10 cellular contexts compared by ENCODE assay signal in genomic region chr17:45223541-45224528, GRCh38. TPM values are rescaled to one million over a fixed set of nuclear protein-coding genes. Genes with fewer than 3 reads are reported as not detected.
DNase-seq lines count a peak whose midpoint lies in the region; ATAC-seq and TF ChIP-seq lines count a peak whose summit lies in the region.
"Had no signal": no experiment of that assay in that cellular context is flagged by ENCODE, and none has a peak within 500 bp of the region (broad histone marks: within the 10 kb centered on the region; RNA-seq: fewer than 3 reads in every experiment).

No MANE protein-coding gene starts in this region.

- CTCF ChIA-PET in activated CD4-positive, alpha-beta memory T cell treated with anti-CD3 and anti-CD28 coated beads for 36 hours (lab: Charles Lee) = interaction anchor here (0.6 to 13.8 kb wide), 5 partner anchors 9 to 88 kb away, joined by 3 to 488 read pairs (median 38); partner anchors contain the start of genes ACBD4 and HEXIM1

- H3K9me3 Mint-ChIP-seq in activated CD4-positive, alpha-beta memory T cell treated with anti-CD3 and anti-CD28 coated beads for 36 hours = no peaks in the 10 kb centered on the region
- H3K9me3 Mint-ChIP-seq in stimulated activated naive CD8-positive, alpha-beta T cell treated with anti-CD3 and anti-CD28 coated beads, Interleukin-15, amount 100 ng/mL, for 72 hours = no peaks in the 10 kb centered on the region

- POLR2A ChIA-PET in activated CD4-positive, alpha-beta memory T cell treated with anti-CD3 and anti-CD28 coated beads for 36 hours (lab: Charles Lee) = interaction anchor here (0.6 to 6.2 kb wide), 10 partner anchors 6 to 93 kb away, joined by 3 to 75 read pairs (median 25); partner anchors contain the start of genes HEXIM1 and MAP3K14

- intact Hi-C loops in activated CD4-positive, alpha-beta memory T cell treated with anti-CD3 and anti-CD28 coated beads for 36 hours (cut with micrococcal nuclease) = loop anchor here (1.0 kb wide), 1 partner anchor 23 kb away; no protein-coding TSS in a partner anchor

- H3K4me1 Mint-ChIP-seq in activated CD4-positive, alpha-beta memory T cell treated with anti-CD3 and anti-CD28 coated beads for 36 hours (ENCODE audit: low read depth) = peaks cover 55% of the 10 kb centered on the region
- H3K4me1 Mint-ChIP-seq in stimulated activated naive CD8-positive, alpha-beta T cell treated with anti-CD3 and anti-CD28 coated beads, Interleukin-15, amount 100 ng/mL, for 72 hours = peaks cover 62% of the 10 kb centered on the region

- TF ChIP-seq CTCF in right atrium auricular region (IDR thresholded peaks at IDR 0.05) = no peak

- H3K27ac ChIP-seq in right atrium auricular region = peak overlapping the region; percentile 84 to 86
- H3K27ac ChIP-seq: 22Rv1 had no signal

- DNase-seq in DMS 273 (lab: John Stamatoyannopoulos, UW; ENCODE audit: unreplicated experiment) (peak; percentile 50), DMS 273 treated with DMSO at 0.1 percent for 48 hours (lab: John Stamatoyannopoulos, UW) (no peak), right atrium auricular region (ENCODE audit: low spot score) (no peak), retina (no peak), iPS-NIHi11 (ENCODE audit: low spot score) (no peak)
- peak; percentile 82 for DNase-seq in activated CD4-positive, alpha-beta memory T cell treated with anti-CD3 and anti-CD28 coated beads for 36 hours
- DNase-seq in stimulated activated naive CD8-positive, alpha-beta T cell treated with anti-CD3 and anti-CD28 coated beads, Interleukin-15, amount 100 ng/mL, for 72 hours = peak; percentile 71 to 88

- peak overlapping the region; percentile 100 for H3K4me3 Mint-ChIP-seq in activated CD4-positive, alpha-beta memory T cell treated with anti-CD3 and anti-CD28 coated beads for 36 hours
- H3K4me3 Mint-ChIP-seq in stimulated activated naive CD8-positive, alpha-beta T cell treated with anti-CD3 and anti-CD28 coated beads, Interleukin-15, amount 100 ng/mL, for 72 hours = peak overlapping the region; percentile 83 to 94

- ATAC-seq in stimulated activated naive CD8-positive, alpha-beta T cell treated with anti-CD3 and anti-CD28 coated beads, Interleukin-15, amount 100 ng/mL, for 72 hours = peak; percentile 57
- ATAC-seq in GM21717 (IDR thresholded peaks at IDR 0.05; ENCODE audit: unreplicated experiment) = no peak

- peak overlapping the region in 1 of 2 donors; percentile 74 for H3K4me3 ChIP-seq in right atrium auricular region

- H3K9me3 ChIP-seq in right atrium auricular region = no peaks in the 10 kb centered on the region

- no peaks in the 10 kb centered on the region for H3K36me3 ChIP-seq in right atrium auricular region

- H3K27me3 ChIP-seq in right atrium auricular region = no peaks in the 10 kb centered on the region

- H3K27me3 Mint-ChIP-seq in activated CD4-positive, alpha-beta memory T cell treated with anti-CD3 and anti-CD28 coated beads for 36 hours = no peaks in the 10 kb centered on the region
- no peaks in the 10 kb centered on the region for H3K27me3 Mint-ChIP-seq in stimulated activated naive CD8-positive, alpha-beta T cell treated with anti-CD3 and anti-CD28 coated beads, Interleukin-15, amount 100 ng/mL, for 72 hours

- H3K27ac Mint-ChIP-seq in activated CD4-positive, alpha-beta memory T cell treated with anti-CD3 and anti-CD28 coated beads for 36 hours = peak overlapping the region; percentile 100
- peak overlapping the region; percentile 95 to 100 for H3K27ac Mint-ChIP-seq in stimulated activated naive CD8-positive, alpha-beta T cell treated with anti-CD3 and anti-CD28 coated beads, Interleukin-15, amount 100 ng/mL, for 72 hours

- peaks cover 53% of the 10 kb centered on the region for H3K36me3 Mint-ChIP-seq in activated CD4-positive, alpha-beta memory T cell treated with anti-CD3 and anti-CD28 coated beads for 36 hours

- peaks cover 0 to 70% of the 10 kb centered on the region in 2 donors for H3K4me1 ChIP-seq in right atrium auricular region

RNA-seq across cellular contexts. Expression of gene FMNL1, which starts 2.1 kb away (rescaled TPM):
- total RNA-seq in activated CD4-positive, alpha-beta memory T cell treated with anti-CD3 and anti-CD28 coated beads for 36 hours = 100 to 1,000 TPM; 314 to 331 TPM
- total RNA-seq in right atrium auricular region = 10 to 100 TPM in 1 of 2 donors, 1 to 10 TPM in 1; 7.6 to 13.6 TPM

RNA-seq across cellular contexts. Expression of gene SPATA32, which starts 38.1 kb away (rescaled TPM):
- total RNA-seq in activated CD4-positive, alpha-beta memory T cell treated with anti-CD3 and anti-CD28 coated beads for 36 hours = under 1 TPM in 1 of 2 experiments, not detected in 1; 0.12 TPM
- not detected for total RNA-seq in right atrium auricular region
- total RNA-seq: frontal cortex had no signal

Comparison
In these comparisons a context has a peak if more than half of its experiments do, and no peak if none do; other contexts are left out.
1. DNase-seq: peak in DMS 273 (single experiment), activated CD4-positive, alpha-beta memory T cell treated with anti-CD3 and anti-CD28 coated beads for 36 hours (single experiment) and stimulated activated naive CD8-positive, alpha-beta T cell treated with anti-CD3 and anti-CD28 coated beads, Interleukin-15, amount 100 ng/mL, for 72 hours (2 of 2); none in DMS 273 treated with DMSO at 0.1 percent for 48 hours (single experiment), right atrium auricular region (single experiment), retina (single experiment) and iPS-NIHi11 (single experiment).
2. RNA of gene FMNL1, which starts 2.1 kb away (total RNA-seq): 314 to 331 TPM in activated CD4-positive, alpha-beta memory T cell treated with anti-CD3 and anti-CD28 coated beads for 36 hours; 7.6 to 13.6 TPM in right atrium auricular region; every median in the first group is over 10 times any median in the second.